ENCODE assay signal across 29 cellular contexts in the genomic region with DNA sequence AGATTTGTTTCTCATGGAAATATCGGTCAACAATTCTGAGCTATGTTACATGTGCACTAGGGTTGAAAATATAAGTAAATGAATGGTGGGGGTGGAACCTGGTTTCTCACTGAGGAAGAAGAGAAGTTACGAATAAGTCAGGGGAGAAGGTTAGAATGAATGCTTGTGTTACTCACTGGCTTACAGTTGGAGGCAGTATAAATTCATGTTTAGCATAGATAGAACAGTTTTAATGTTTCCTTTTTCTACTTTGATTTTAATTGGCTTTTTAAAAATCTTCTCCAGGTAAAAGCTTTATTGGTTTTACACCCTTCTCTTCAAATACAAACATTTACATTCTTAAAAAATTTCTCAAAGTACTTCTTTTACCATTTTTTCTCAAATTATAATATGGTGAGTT.
"Had no signal": no experiment of that assay in that cellular context is flagged by ENCODE, and none has a peak within 500 bp of the region (broad histone marks: within the 10 kb centered on the region; RNA-seq: fewer than 3 reads in every experiment).

No MANE protein-coding gene starts in this region.

- H3K27ac Mint-ChIP-seq: activated CD8-positive, alpha-beta T cell treated with anti-CD3 and anti-CD28 coated beads, Interleukin-2, amount 10 ng/mL, durations not matched to agents 7 days and 5 days; activated naive CD8-positive, alpha-beta T cell treated with anti-CD3 and anti-CD28 coated beads, Interleukin-2, amount 50 U/mL, for 24 hours; activated T-helper 1 cell treated with anti-CD3 and anti-CD28 coated beads, Interleukin-12 subunit alpha, Interleukin-12 subunit beta, Interleukin-2, Interleukin-4 antibody, amounts not matched to agents 30 ng/mL and 10 ng/mL and 1 ng/mL, durations not matched to agents 14 hours and 24 hours and 36 hours; effector memory CD8-positive, alpha-beta T cell; mesothelial cell of epicardium; natural killer cell; type B pancreatic cell had no signal

- H3K4me1 Mint-ChIP-seq: activated naive CD8-positive, alpha-beta T cell treated with anti-CD3 and anti-CD28 coated beads, Interleukin-2, amount 50 U/mL, for 24 hours; natural killer cell had no signal

- H3K27me3 ChIP-seq: brain microvascular endothelial cell, colonic mucosa, dorsolateral prefrontal cortex, ovary, spleen, vagina had no signal

- H3K27ac ChIP-seq: brain microvascular endothelial cell, colonic mucosa, dorsolateral prefrontal cortex, ovary, prostate gland, spleen, thoracic aorta, vagina had no signal

- H3K4me3 ChIP-seq: colonic mucosa, dorsolateral prefrontal cortex, ovary, prostate gland, spleen, thoracic aorta, vagina had no signal

- H3K4me3 Mint-ChIP-seq: activated CD8-positive, alpha-beta T cell treated with anti-CD3 and anti-CD28 coated beads, Interleukin-2, amount 10 ng/mL, durations not matched to agents 7 days and 5 days; activated naive CD8-positive, alpha-beta T cell treated with anti-CD3 and anti-CD28 coated beads, Interleukin-2, amount 50 U/mL, for 24 hours; activated T-helper 1 cell treated with anti-CD3 and anti-CD28 coated beads, Interleukin-12 subunit alpha, Interleukin-12 subunit beta, Interleukin-2, Interleukin-4 antibody, amounts not matched to agents 30 ng/mL and 10 ng/mL and 1 ng/mL, durations not matched to agents 14 hours and 24 hours and 36 hours; effector memory CD8-positive, alpha-beta T cell; mesothelial cell of epicardium; natural killer cell; type B pancreatic cell had no signal

- H3K36me3 Mint-ChIP-seq: mesothelial cell of epicardium, natural killer cell, type B pancreatic cell had no signal

- FAIRE-seq: TTC549 had no signal

- ATAC-seq: activated CD8-positive, alpha-beta T cell treated with anti-CD3 and anti-CD28 coated beads, Interleukin-2, amount 10 ng/mL, durations not matched to agents 7 days and 5 days; activated naive CD8-positive, alpha-beta T cell treated with anti-CD3 and anti-CD28 coated beads, Interleukin-2, amount 50 U/mL, for 24 hours; effector memory CD8-positive, alpha-beta T cell; left ventricle myocardium superior; natural killer cell had no signal

- DNase-seq: activated CD4-positive, alpha-beta T cell treated with anti-CD3 and anti-CD28 coated beads for 1 hour; activated CD4-positive, alpha-beta T cell treated with anti-CD3 and anti-CD28 coated beads, Interleukin-2, amount 50 U/mL, for 1 hour; activated CD8-positive, alpha-beta T cell treated with anti-CD3 and anti-CD28 coated beads, Interleukin-2, amount 10 ng/mL, durations not matched to agents 7 days and 5 days; activated gamma-delta T cell; activated naive CD4-positive, alpha-beta T cell treated with anti-CD3 and anti-CD28 coated beads, Interleukin-2, amount 50 U/mL, for 16 hours; activated naive CD8-positive, alpha-beta T cell treated with anti-CD3 and anti-CD28 coated beads, Interleukin-2, amount 50 U/mL, for 24 hours; anterior cingulate cortex; brain microvascular endothelial cell; caudate nucleus; colonic mucosa; dorsolateral prefrontal cortex; effector memory CD8-positive, alpha-beta T cell; glutamatergic neuron; hippocampal formation; kidney glomerular epithelial cell; left ventricle myocardium superior; mammary epithelial cell; natural killer cell; ovary; spleen; stimulated activated CD4-positive, alpha-beta T cell treated with anti-CD3 and anti-CD28 coated beads, Interleukin-4, amount 100 ng/mL, for 24 hours; stimulated activated naive CD4-positive, alpha-beta T cell treated with Interleukin-2 at 50 U/mL for 16 hours had no signal

- H3K27me3 Mint-ChIP-seq: activated naive CD8-positive, alpha-beta T cell treated with anti-CD3 and anti-CD28 coated beads, Interleukin-2, amount 50 U/mL, for 24 hours; effector memory CD8-positive, alpha-beta T cell; type B pancreatic cell had no signal

- H3K4me1 ChIP-seq: colonic mucosa, prostate gland, spleen, vagina had no signal

- H3K36me3 ChIP-seq: brain microvascular endothelial cell, colonic mucosa, ovary, prostate gland, spleen, thoracic aorta, vagina had no signal

- H3K9me3 ChIP-seq: colonic mucosa, ovary, prostate gland, thoracic aorta, vagina had no signal
